ENCODE assay signal across 16 cellular contexts in the genomic region with DNA sequence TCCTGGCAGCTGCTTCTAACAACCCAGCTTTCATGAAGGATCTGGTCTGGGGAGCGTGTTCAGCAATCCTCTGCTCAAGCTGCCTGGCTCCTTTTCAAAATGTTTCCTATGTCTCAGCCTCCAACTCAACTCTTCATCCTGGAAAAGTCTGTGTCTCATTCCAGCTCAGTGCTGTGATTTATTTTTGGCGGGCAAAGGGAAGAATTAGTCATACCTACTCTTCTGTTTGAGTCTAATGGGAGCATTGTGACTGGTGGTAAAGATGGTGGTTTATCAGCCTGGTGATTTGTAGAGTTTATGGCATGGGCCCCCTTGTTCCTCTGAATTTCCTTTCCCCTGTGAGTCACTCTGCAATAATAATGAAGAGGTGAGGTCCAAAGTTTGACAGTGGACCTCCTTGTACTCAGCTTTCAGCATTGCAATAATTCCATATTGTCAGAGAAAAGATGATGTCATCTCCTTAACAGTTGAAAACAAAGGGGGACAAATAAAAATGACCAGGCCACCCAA.
DNase-seq lines count a peak whose midpoint lies in the region; ATAC-seq and TF ChIP-seq lines count a peak whose summit lies in the region.
"Had no signal": no experiment of that assay in that cellular context is flagged by ENCODE, and none has a peak within 500 bp of the region (broad histone marks: within the 10 kb centered on the region; RNA-seq: fewer than 3 reads in every experiment).

No MANE protein-coding gene starts in this region.

- TF ChIP-seq CTCF in esophagus muscularis mucosa (IDR thresholded peaks at IDR 0.05) (no peak), neural crest cell (conservative IDR thresholded peaks at IDR 0.05) (no peak), thyroid gland (IDR thresholded peaks at IDR 0.05) (no peak)

- WGBS in esophagus muscularis mucosa: 40% methylated on average over 1 of the region's 2 CpGs
- 70 to 82% methylated on average over 2 of the region's 2 CpGs for WGBS in thyroid gland, 2 donors

- peak overlapping the region; percentile 57 to 81 (median 78) for H3K27ac ChIP-seq in esophagus muscularis mucosa (replicated peaks in 1 of 4)
- H3K27ac ChIP-seq in thyroid gland: no peak overlapping the region

- DNase-seq in EL: peak; percentile 41
- peak; percentile 98 for DNase-seq in RPMI7951 (ENCODE audit: low read depth)
- no peak for DNase-seq in esophagus muscularis mucosa (ENCODE audit: extremely low spot score)
- no peak for DNase-seq in neural crest cell (ENCODE audit: low read depth, low spot score)
- DNase-seq in DMS79 (lab: John Stamatoyannopoulos, UW): no peak
- no peak for DNase-seq in thyroid gland
- DNase-seq: activated naive CD4-positive, alpha-beta T cell treated with anti-CD3 and anti-CD28 coated beads, Interleukin-2, amount 50 U/mL, for 16 hours; CD4-positive, CD25-positive, alpha-beta regulatory T cell; erythroblast; KBM-7; NCI-H1436 treated with DMSO at 0.1 percent for 48 hours; NCI-H510A had no signal

- TF ChIP-seq EP300 in esophagus muscularis mucosa (IDR thresholded peaks at IDR 0.05): no peak

- H3K4me1 ChIP-seq in esophagus muscularis mucosa (peaks cover 0 to 77% (median 72%) of the 10 kb centered on the region in 4 donors), thyroid gland (no peaks in the 10 kb centered on the region)

- H3K4me3 Mint-ChIP-seq in neural crest cell: no peak overlapping the region
- H3K4me3 Mint-ChIP-seq: CD4-positive, CD25-positive, alpha-beta regulatory T cell had no signal

- no peaks in the 10 kb centered on the region for H3K27me3 Mint-ChIP-seq in neural crest cell (ENCODE audit: low read depth)
- H3K27me3 Mint-ChIP-seq: CD4-positive, CD25-positive, alpha-beta regulatory T cell had no signal

- H3K4me1 Mint-ChIP-seq in neural crest cell: peaks cover 38% of the 10 kb centered on the region
- H3K4me1 Mint-ChIP-seq: CD4-positive, CD25-positive, alpha-beta regulatory T cell had no signal

- intact Hi-C loops in esophagus muscularis mucosa (cut with DNase I) (loop anchor here (10.0 kb wide), 1 partner anchor 58 kb away; no protein-coding TSS in a partner anchor), thyroid gland (cut with DNase I) (no loop called here)

- H3K36me3 ChIP-seq in esophagus muscularis mucosa: no peaks in the 10 kb centered on the region
- H3K36me3 ChIP-seq in thyroid gland: no peaks in the 10 kb centered on the region

- ATAC-seq in HG02852 (IDR thresholded peaks at IDR 0.05; ENCODE audit: unreplicated experiment) (no peak), GM18909 (IDR thresholded peaks at IDR 0.05; ENCODE audit: poor library complexity, unreplicated experiment) (no peak)
- ATAC-seq: Panc1, sciatic nerve had no signal

- peak overlapping the region; percentile 53 for H3K27ac Mint-ChIP-seq in neural crest cell (ENCODE audit: unreplicated experiment)
- H3K27ac Mint-ChIP-seq: CD4-positive, CD25-positive, alpha-beta regulatory T cell had no signal

- TF ChIP-seq POLR2A in esophagus muscularis mucosa (IDR thresholded peaks at IDR 0.05; ENCODE audit: low read depth) (no peak), thyroid gland (IDR thresholded peaks at IDR 0.05) (no peak)

- H3K9me3 Mint-ChIP-seq in neural crest cell: peaks cover 2% of the 10 kb centered on the region

- H3K27me3 ChIP-seq in esophagus muscularis mucosa (no peaks in the 10 kb centered on the region), thyroid gland (no peaks in the 10 kb centered on the region)

- peaks cover under 1% of the 10 kb centered on the region for H3K36me3 Mint-ChIP-seq in neural crest cell (ENCODE audit: low read depth)
- H3K36me3 Mint-ChIP-seq: CD4-positive, CD25-positive, alpha-beta regulatory T cell had no signal

- H3K9me3 ChIP-seq in esophagus muscularis mucosa (no peaks in the 10 kb centered on the region), thyroid gland (no peaks in the 10 kb centered on the region)

- H3K4me3 ChIP-seq in esophagus muscularis mucosa (no peak overlapping the region), thyroid gland (replicated peaks in 1 of 3) (no peak overlapping the region)

Comparison
In these comparisons a context has a peak if more than half of its experiments do, and no peak if none do; other contexts are left out.
1. DNase-seq: peak in EL (single experiment) and RPMI7951 (single experiment); none in esophagus muscularis mucosa (single experiment), neural crest cell (single experiment), DMS79 (single experiment) and thyroid gland (0 of 2).
2. H3K27ac ChIP-seq: peak in esophagus muscularis mucosa (4 of 4); none in thyroid gland (0 of 3).